ENCODE assay signal across 8 cellular contexts in the genomic region with DNA sequence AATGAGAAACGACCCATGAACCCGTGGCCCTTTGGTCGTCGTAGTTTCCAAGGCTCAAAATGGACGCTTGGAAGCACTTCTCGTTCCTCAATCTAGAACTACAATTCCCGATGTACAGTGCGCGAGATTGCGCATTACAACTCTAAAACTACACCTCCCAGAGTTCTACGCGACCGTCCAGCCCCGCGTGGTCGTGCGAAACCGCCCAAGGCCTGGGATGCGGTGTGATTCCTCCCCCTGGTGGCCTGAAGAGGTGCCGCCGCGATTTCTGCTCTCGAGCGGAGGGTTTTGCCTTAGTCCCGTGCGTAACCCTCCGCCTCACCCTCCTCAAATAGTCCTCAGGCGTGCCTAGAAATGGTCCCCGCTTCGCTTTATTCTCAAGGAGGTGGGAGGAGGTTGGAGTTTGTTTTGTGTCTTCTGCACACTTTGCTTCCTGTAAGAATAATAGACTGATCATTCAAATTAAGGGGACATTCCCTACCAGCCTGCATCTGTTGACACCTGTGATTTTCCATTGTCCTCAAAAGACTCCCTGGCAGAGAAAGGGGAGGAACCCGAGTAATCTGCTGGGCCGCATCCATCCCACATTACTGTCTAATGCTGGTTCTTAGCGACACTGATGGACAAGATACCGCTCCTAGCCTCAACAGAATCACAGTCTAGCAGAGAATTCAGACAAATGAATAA. TPM values are rescaled to one million over a fixed set of nuclear protein-coding genes. Genes with fewer than 3 reads are reported as not detected.
DNase-seq lines count a peak whose midpoint lies in the region; ATAC-seq, FAIRE-seq and TF ChIP-seq lines count a peak whose summit lies in the region.

No MANE protein-coding gene starts in this region.

- no peaks in the 10 kb centered on the region for H3K36me3 Mint-ChIP-seq in astrocyte (ENCODE audit: low read depth, unreplicated experiment)

- H3K36me3 ChIP-seq in astrocyte (ENCODE audit: insufficient read depth, low read length), result no peaks in the 10 kb centered on the region
- no peaks in the 10 kb centered on the region for H3K36me3 ChIP-seq in rectal smooth muscle tissue (ENCODE audit: control insufficient read depth, insufficient read depth, low read length)

- TF ChIP-seq CTCF in GM13977 (IDR thresholded peaks at IDR 0.05; ENCODE audit: extremely low read depth, insufficient read depth, missing control alignments) (peak; percentile 99), astrocyte (IDR thresholded peaks at IDR 0.05; ENCODE audit: insufficient read depth, low read depth, low read length) (peak; percentile 96)

- no peaks in the 10 kb centered on the region for H3K9me3 ChIP-seq in astrocyte (ENCODE audit: insufficient read depth, low read depth, low read length)

- peak; percentile 89 for FAIRE-seq in astrocyte (lab: Jason Lieb, UNC)

- peak; percentile 94 for ATAC-seq in HG02938 (IDR thresholded peaks at IDR 0.05; ENCODE audit: unreplicated experiment)

- H3K4me1 ChIP-seq in astrocyte (ENCODE audit: insufficient read depth, low read length) (peaks cover 15% of the 10 kb centered on the region), rectal smooth muscle tissue (ENCODE audit: control insufficient read depth, insufficient read depth, low read length) (peaks cover 12% of the 10 kb centered on the region)

- peak overlapping the region; percentile 86 for H2AFZ ChIP-seq in astrocyte (ENCODE audit: low read depth, low read length)

- in situ Hi-C loops in GM13977 (cut with MboI; ENCODE audit: low pct_unique_long_range_greater_than_20kb, low sequenced_read_pairs, unreplicated experiment), result loop anchor here (10.0 kb wide), 1 partner anchor 103 kb away; no protein-coding TSS in a partner anchor

- H4K20me1 ChIP-seq in astrocyte (ENCODE audit: insufficient read depth, low read length), result no peaks in the 10 kb centered on the region

- H3K4me1 Mint-ChIP-seq in astrocyte (ENCODE audit: low read depth, unreplicated experiment), result peaks cover 10% of the 10 kb centered on the region

- H3K9me3 Mint-ChIP-seq in astrocyte (ENCODE audit: unreplicated experiment), result no peaks in the 10 kb centered on the region

- H3K4me3 ChIP-seq in astrocyte (ENCODE audit: insufficient read depth, low read depth, low read length) (peak overlapping the region; percentile 70), rectal smooth muscle tissue (ENCODE audit: low read length) (peak overlapping the region; percentile 74)

- peaks cover 6% of the 10 kb centered on the region for H3K79me2 ChIP-seq in astrocyte (ENCODE audit: insufficient read depth, low read length)

- H3K27ac Mint-ChIP-seq in astrocyte (ENCODE audit: unreplicated experiment), result peak overlapping the region; percentile 96

- H3K27me3 Mint-ChIP-seq in astrocyte (ENCODE audit: low read depth, unreplicated experiment), result peaks cover under 1% of the 10 kb centered on the region

- H3K27me3 ChIP-seq in astrocyte (ENCODE audit: insufficient read depth, low read length), result no peaks in the 10 kb centered on the region
- H3K27me3 ChIP-seq in rectal smooth muscle tissue (ENCODE audit: control insufficient read depth, insufficient read depth, low read length), result no peaks in the 10 kb centered on the region

- H3K9ac ChIP-seq in astrocyte (ENCODE audit: low read length), result peak overlapping the region; percentile 85
- no peak overlapping the region for H3K9ac ChIP-seq in rectal smooth muscle tissue (ENCODE audit: low read length)

- DNase-seq in GM13977 (ENCODE audit: low spot score), result peak; percentile 92
- peak; percentile 99 for DNase-seq in NCI-H1694 treated with DMSO at 0.1 percent for 48 hours (lab: John Stamatoyannopoulos, UW)
- peak; percentile 87 to 100 (median 95) for DNase-seq in T-helper 2 cell
- DNase-seq in astrocyte (ENCODE audit: low read depth), result peak; percentile 98
- peak; percentile 94 for DNase-seq in hepatic stellate cell (ENCODE audit: low spot score)
- no peak for DNase-seq in cortex of kidney (lab: John Stamatoyannopoulos, UW)

- H3K4me2 ChIP-seq in astrocyte (ENCODE audit: low read length), result peak overlapping the region; percentile 96

- peak overlapping the region; percentile 92 for H3K4me3 Mint-ChIP-seq in astrocyte (ENCODE audit: unreplicated experiment)

- H3K27ac ChIP-seq in astrocyte (ENCODE audit: low read depth, low read length), result peak overlapping the region; percentile 63
- H3K27ac ChIP-seq in rectal smooth muscle tissue (ENCODE audit: low read depth, low read length), result peak overlapping the region; percentile 68

RNA-seq across cellular contexts. Expression of a gene that starts 0.4 kb away (rescaled TPM):
- total RNA-seq in astrocyte, result 13.6 and 14.1 TPM in 2 replicates

RNA-seq across cellular contexts. Expression of a gene that starts 23.4 kb away (rescaled TPM):
- 26.4 and 39.9 TPM in 2 replicates for total RNA-seq in astrocyte

RNA-seq across cellular contexts. Expression of a gene that starts 47.7 kb away (rescaled TPM):
- not detected in 2 replicates for total RNA-seq in astrocyte
